Comparison of ENCODE assay signal across 27 cellular contexts in the genomic region with DNA sequence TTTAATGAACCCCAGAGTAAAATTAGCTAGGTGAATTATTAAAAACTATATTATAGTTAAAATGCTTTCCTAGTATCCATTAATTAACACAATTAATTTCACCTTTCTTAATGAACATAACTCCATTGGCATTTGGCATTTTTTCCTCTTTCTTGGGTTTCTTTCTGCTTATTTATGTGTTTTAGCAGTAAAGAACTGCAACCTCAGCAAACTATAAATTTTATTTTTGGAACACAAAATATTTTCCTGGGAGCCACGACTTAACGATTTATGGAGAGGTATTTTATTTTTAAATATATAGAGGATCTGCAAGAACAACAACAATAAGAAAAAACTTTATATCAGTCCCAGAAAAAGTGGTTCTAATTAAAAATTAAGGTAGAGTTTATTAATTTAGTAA.
DNase-seq lines count a peak whose midpoint lies in the region; ATAC-seq, FAIRE-seq and TF ChIP-seq lines count a peak whose summit lies in the region.
"Had no signal": no experiment of that assay in that cellular context is flagged by ENCODE, and none has a peak within 500 bp of the region (broad histone marks: within the 10 kb centered on the region; RNA-seq: fewer than 3 reads in every experiment).

No MANE protein-coding gene starts in this region.

- TF ChIP-seq CTCF in HepG2 (CRISPR knock-in tag; IDR thresholded peaks at IDR 0.05) (no peak), right lobe of liver (IDR thresholded peaks at IDR 0.05) (no peak), GM10266 (IDR thresholded peaks at IDR 0.05; ENCODE audit: control insufficient read depth, insufficient read depth, low read depth, missing control alignments) (no peak)
- TF ChIP-seq CTCF in CD8-positive, alpha-beta T cell (IDR thresholded peaks at IDR 0.05) = no peak

- TF ChIP-seq EP300 in HepG2 (IDR thresholded peaks at IDR 0.05; ENCODE audit: low read depth in 2 of 2, low read length in 2 of 2) = no peak
- TF ChIP-seq EP300 in HepG2 (CRISPR knock-in tag; IDR thresholded peaks at IDR 0.05; ENCODE audit: borderline replicate concordance) = no peak

- H3K4me3 ChIP-seq in HepG2 (replicated peaks in 1 of 3; ENCODE audit: insufficient read depth in 1 of 3, low read depth in 2 of 3, low read length in 3 of 3) = no peak overlapping the region
- no peak overlapping the region for H3K4me3 ChIP-seq in right lobe of liver
- H3K4me3 ChIP-seq in SK-N-MC = peak overlapping the region; percentile 30; the same call in 1 of the 2 replicates
- H3K4me3 ChIP-seq in CD8-positive, alpha-beta T cell (ENCODE audit: low read depth, low read length) = no peak overlapping the region
- H3K4me3 ChIP-seq: BLaER1 treated with 17β-estradiol and CSF1 and Interleukin-3, amounts not matched to agents 10 nM and 100 nM; GM12878 had no signal

- H3K9ac ChIP-seq in HepG2 (ENCODE audit: insufficient read depth, low read depth, low read length) (no peak overlapping the region), SK-N-MC (ENCODE audit: insufficient read length) (no peak overlapping the region)
- H3K9ac ChIP-seq: BLaER1 treated with 17β-estradiol and CSF1 and Interleukin-3, amounts not matched to agents 10 nM and 100 nM had no signal

- BruUV-seq in HepG2 (replicated peaks; lab: Mats Ljungman, UMichigan) = no TSS peak

- WGBS in HepG2 (ENCODE audit: low lambda C conversion rate) = under 1% methylated on average over 2 of the region's 2 CpGs
- 66% methylated on average over 2 of the region's 2 CpGs for WGBS in right lobe of liver (ENCODE audit: insufficient coverage, low coverage, low lambda C conversion rate, missing lambda C conversion rate)

- no peak overlapping the region for H3K27ac ChIP-seq in HepG2 (ENCODE audit: extremely low read length, insufficient read depth, low read length)
- no peak overlapping the region for H3K27ac ChIP-seq in right lobe of liver
- no peak overlapping the region; the same call in 1 of the 2 replicates for H3K27ac ChIP-seq in SK-N-MC
- H3K27ac ChIP-seq in CD8-positive, alpha-beta T cell (ENCODE audit: low read depth, low read length) = no peak overlapping the region
- H3K27ac ChIP-seq: 22Rv1; BLaER1 treated with 17β-estradiol and CSF1 and Interleukin-3, amounts not matched to agents 10 nM and 100 nM; C4-2B had no signal

- H3K9me3 ChIP-seq in HepG2 (ENCODE audit: low read length) (peaks cover 80% of the 10 kb centered on the region), right lobe of liver (no peaks in the 10 kb centered on the region), SK-N-MC (ENCODE audit: low read depth, low read length) (no peaks in the 10 kb centered on the region)
- no peaks in the 10 kb centered on the region for H3K9me3 ChIP-seq in CD8-positive, alpha-beta T cell (ENCODE audit: low read length)
- H3K9me3 ChIP-seq: BLaER1 treated with 17β-estradiol and CSF1 and Interleukin-3, amounts not matched to agents 10 nM and 100 nM had no signal

- no peak for FAIRE-seq in HepG2 (lab: Jason Lieb, UNC)
- peak; percentile 36 for FAIRE-seq in G401.6 (lab: Jason Lieb, UNC)
- FAIRE-seq in islet of Langerhans (lab: Jason Lieb, UNC) = peak; percentile 53
- FAIRE-seq: GM12878, GM12892, GM18507, GM19239 had no signal

- no peak overlapping the region for H3K4me3 Mint-ChIP-seq in natural killer cell treated with Interleukin-12 subunit alpha and Interleukin-12 subunit beta and Interleukin-15 and Interleukin-18, amount 100 ng/mL, for 72 hours
- H3K4me3 Mint-ChIP-seq in CD8-positive, alpha-beta T cell = no peak overlapping the region
- H3K4me3 Mint-ChIP-seq: B cell; CD4-positive, alpha-beta T cell; CD8-positive, alpha-beta memory T cell had no signal

- no peaks in the 10 kb centered on the region for H3K36me3 ChIP-seq in HepG2 (replicated peaks in 1 of 2; ENCODE audit: control insufficient read depth in 1 of 2, insufficient read depth in 2 of 2, low read length in 2 of 2)
- H3K36me3 ChIP-seq in right lobe of liver = no peaks in the 10 kb centered on the region
- H3K36me3 ChIP-seq in SK-N-MC (ENCODE audit: insufficient read depth, low read length) = no peaks in the 10 kb centered on the region
- no peaks in the 10 kb centered on the region for H3K36me3 ChIP-seq in CD8-positive, alpha-beta T cell (ENCODE audit: insufficient read depth, low read length)
- H3K36me3 ChIP-seq: BLaER1 treated with 17β-estradiol and CSF1 and Interleukin-3, amounts not matched to agents 10 nM and 100 nM had no signal

- H3K4me1 Mint-ChIP-seq in natural killer cell treated with Interleukin-12 subunit alpha and Interleukin-12 subunit beta and Interleukin-15 and Interleukin-18, amount 100 ng/mL, for 72 hours (ENCODE audit: low read depth in 2 of 2) = no peaks in the 10 kb centered on the region
- no peaks in the 10 kb centered on the region for H3K4me1 Mint-ChIP-seq in CD8-positive, alpha-beta T cell (ENCODE audit: low read depth)
- H3K4me1 Mint-ChIP-seq: B cell; CD8-positive, alpha-beta memory T cell had no signal

- no peaks in the 10 kb centered on the region for H3K79me2 ChIP-seq in HepG2 (ENCODE audit: insufficient read depth, low read length)

- TF ChIP-seq RAD21 in HepG2 (CRISPR knock-in tag; IDR thresholded peaks at IDR 0.05) = no peak

- H3K4me2 ChIP-seq in HepG2 (ENCODE audit: low read depth, low read length) = no peak overlapping the region
- H3K4me2 ChIP-seq: BLaER1 treated with 17β-estradiol and CSF1 and Interleukin-3, amounts not matched to agents 10 nM and 100 nM had no signal

- no peak for TF ChIP-seq POLR2A in HepG2 (IDR thresholded peaks at IDR 0.05; ENCODE audit: insufficient read depth in 1 of 2, low read depth in 2 of 2, low read length in 2 of 2)
- TF ChIP-seq POLR2A in right lobe of liver (IDR thresholded peaks at IDR 0.05) = no peak

- in situ Hi-C loops in HepG2 (cut with HindIII; ENCODE audit: extremely low pct_ligation_motif_present, low pct_unique_long_range_greater_than_20kb) = no loop called here

- no peaks in the 10 kb centered on the region for H4K20me1 ChIP-seq in HepG2 (ENCODE audit: insufficient read depth, low read length)
- H4K20me1 ChIP-seq: BLaER1 treated with 17β-estradiol and CSF1 and Interleukin-3, amounts not matched to agents 10 nM and 100 nM had no signal

- ATAC-seq in HepG2 = no peak
- no peak for ATAC-seq in right lobe of liver
- no peak for ATAC-seq in natural killer cell treated with Interleukin-12 subunit alpha and Interleukin-12 subunit beta and Interleukin-15 and Interleukin-18, amount 100 ng/mL, for 72 hours
- no peak for ATAC-seq in CD8-positive, alpha-beta T cell
- ATAC-seq: GM12878 had no signal

- no peak overlapping the region for H3K27ac Mint-ChIP-seq in natural killer cell treated with Interleukin-12 subunit alpha and Interleukin-12 subunit beta and Interleukin-15 and Interleukin-18, amount 100 ng/mL, for 72 hours
- H3K27ac Mint-ChIP-seq in CD8-positive, alpha-beta T cell = no peak overlapping the region
- H3K27ac Mint-ChIP-seq: B cell; CD4-positive, alpha-beta T cell; CD8-positive, alpha-beta memory T cell had no signal

- H3K36me3 Mint-ChIP-seq in natural killer cell treated with Interleukin-12 subunit alpha and Interleukin-12 subunit beta and Interleukin-15 and Interleukin-18, amount 100 ng/mL, for 72 hours = peaks cover 5% of the 10 kb centered on the region
- no peaks in the 10 kb centered on the region for H3K36me3 Mint-ChIP-seq in CD8-positive, alpha-beta T cell
- H3K36me3 Mint-ChIP-seq: CD8-positive, alpha-beta memory T cell had no signal

- H2AFZ ChIP-seq in HepG2 (ENCODE audit: low read length) = no peak overlapping the region

- CTCF ChIA-PET in HepG2 (lab: Yijun Ruan, JAX; ENCODE audit: low intra/inter-chr PET ratio, low total read pairs) = no interaction called here
- CTCF ChIA-PET in CD8-positive, alpha-beta T cell (lab: Charles Lee) = no interaction called here

- no peaks in the 10 kb centered on the region for H3K4me1 ChIP-seq in HepG2 (ENCODE audit: insufficient read depth, low read length)
- H3K4me1 ChIP-seq in right lobe of liver = no peaks in the 10 kb centered on the region
- H3K4me1 ChIP-seq in CD8-positive, alpha-beta T cell (ENCODE audit: insufficient read depth, low read length) = no peaks in the 10 kb centered on the region
- H3K4me1 ChIP-seq: BLaER1 treated with 17β-estradiol and CSF1 and Interleukin-3, amounts not matched to agents 10 nM and 100 nM had no signal

- no peak for DNase-seq in HepG2 (ENCODE audit: low spot score)
- no peak for DNase-seq in right lobe of liver
- DNase-seq in SK-N-MC (ENCODE audit: low read depth, low spot score) = no peak
- DNase-seq in GM10266 (ENCODE audit: extremely low spot score) = no peak
- DNase-seq in natural killer cell treated with Interleukin-12 subunit alpha and Interleukin-12 subunit beta and Interleukin-15 and Interleukin-18, amount 100 ng/mL, for 72 hours (ENCODE audit: low spot score) = no peak
- DNase-seq in CD8-positive, alpha-beta T cell = no peak
- DNase-seq: AML-193; CD4-positive, alpha-beta T cell; CD8-positive, alpha-beta memory T cell; COR-L47; DMS 273 treated with DMSO at 0.1 percent for 48 hours; DMS153; DMS53; DMS79; DND-41; EL; GF-D8 had no signal

- no peaks in the 10 kb centered on the region for H3K27me3 Mint-ChIP-seq in natural killer cell treated with Interleukin-12 subunit alpha and Interleukin-12 subunit beta and Interleukin-15 and Interleukin-18, amount 100 ng/mL, for 72 hours
- H3K27me3 Mint-ChIP-seq in CD8-positive, alpha-beta T cell (ENCODE audit: low read depth) = no peaks in the 10 kb centered on the region
- H3K27me3 Mint-ChIP-seq: B cell; CD4-positive, alpha-beta T cell had no signal

- POLR2A ChIA-PET in HepG2 (lab: Yijun Ruan, JAX) = no interaction called here
- POLR2A ChIA-PET in CD8-positive, alpha-beta T cell (lab: Charles Lee) = no interaction called here

- H3K9me3 Mint-ChIP-seq in natural killer cell treated with Interleukin-12 subunit alpha and Interleukin-12 subunit beta and Interleukin-15 and Interleukin-18, amount 100 ng/mL, for 72 hours = peaks cover 11% of the 10 kb centered on the region
- H3K9me3 Mint-ChIP-seq in CD8-positive, alpha-beta T cell = no peaks in the 10 kb centered on the region
- H3K9me3 Mint-ChIP-seq: CD8-positive, alpha-beta memory T cell had no signal

- H3K27me3 ChIP-seq in HepG2 (ENCODE audit: control insufficient read depth in 1 of 2, insufficient read depth in 2 of 2, low read length in 2 of 2) (no peaks in the 10 kb centered on the region), right lobe of liver (no peaks in the 10 kb centered on the region)
- no peaks in the 10 kb centered on the region for H3K27me3 ChIP-seq in CD8-positive, alpha-beta T cell (ENCODE audit: insufficient read depth, low read length)
- H3K27me3 ChIP-seq: BLaER1 treated with 17β-estradiol and CSF1 and Interleukin-3, amounts not matched to agents 10 nM and 100 nM had no signal

- intact Hi-C loops in HepG2 (cut with micrococcal nuclease; ENCODE audit: unreplicated experiment) = no loop called here
- intact Hi-C loops in right lobe of liver (cut with DNase I) = no loop called here
- intact Hi-C loops in CD8-positive, alpha-beta T cell (cut with DNase I, micrococcal nuclease) = no loop called here

TF ChIP-seq in HepG2, 621 proteins besides CTCF, POLR2A, EP300 and RAD21 (continues in another document):
- TF ChIP-seq MAFK (conservative IDR thresholded peaks at IDR 0.05 in 1 of 2, IDR thresholded peaks at IDR 0.05 in 1 of 2; ENCODE audit: low read length in 2 of 2) (peak in 1 of 2 experiments; percentile 79; a peak in 3 of 4 replicates), NR3C1 (CRISPR knock-in tag; IDR thresholded peaks at IDR 0.05) (no peak), SMARCC2 (IDR thresholded peaks at IDR 0.05) (no peak)
